In the genomic region with DNA sequence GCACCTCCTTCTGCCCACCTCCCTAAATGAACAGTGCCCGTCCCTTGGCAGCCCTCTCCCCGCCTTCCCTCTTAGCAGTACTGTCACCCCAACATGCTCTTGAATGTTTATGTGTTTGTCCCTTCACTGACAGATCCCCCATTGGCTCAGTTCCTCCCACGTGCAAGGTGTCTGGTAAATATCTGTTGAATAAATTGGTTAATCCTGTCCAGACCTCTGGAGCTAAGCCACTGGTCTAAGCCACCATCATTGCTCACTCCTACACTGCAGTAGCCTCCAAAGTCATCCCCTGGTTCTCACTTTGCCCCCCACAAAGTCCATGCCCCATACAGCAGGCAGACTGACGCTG, we compare ENCODE assay signal across 22 cellular contexts.
"Had no signal": no experiment of that assay in that cellular context is flagged by ENCODE, and none has a peak within 500 bp of the region (broad histone marks: within the 10 kb centered on the region; RNA-seq: fewer than 3 reads in every experiment).

No MANE protein-coding gene starts in this region.

- H3K27ac Mint-ChIP-seq: activated CD8-positive, alpha-beta T cell treated with anti-CD3 and anti-CD28 coated beads for 36 hours; activated naive CD4-positive, alpha-beta T cell treated with anti-CD3 and anti-CD28 coated beads, Interleukin-2, amount 50 U/mL, for 24 hours; activated naive CD8-positive, alpha-beta T cell treated with anti-CD3 and anti-CD28 coated beads, Interleukin-2, amount 10 ng/mL, durations not matched to agents 7 days and 5 days; activated T-cell treated with anti-CD3 and anti-CD28 coated beads, Interleukin-2, amount 50 U/mL, for 24 hours; activated T-helper 2 cell treated with anti-CD3 and anti-CD28 coated beads, Interferon-gamma antibody, Interleukin-2, Interleukin-4, amounts not matched to agents 10 μg/mL and 5 μg/mL and 100 μg/mL, durations not matched to agents 14 hours and 24 hours and 36 hours had no signal

- H3K4me3 Mint-ChIP-seq: activated CD8-positive, alpha-beta T cell treated with anti-CD3 and anti-CD28 coated beads for 36 hours; activated naive CD4-positive, alpha-beta T cell treated with anti-CD3 and anti-CD28 coated beads, Interleukin-2, amount 50 U/mL, for 24 hours; activated naive CD8-positive, alpha-beta T cell treated with anti-CD3 and anti-CD28 coated beads, Interleukin-2, amount 10 ng/mL, durations not matched to agents 7 days and 5 days; activated T-cell treated with anti-CD3 and anti-CD28 coated beads, Interleukin-2, amount 50 U/mL, for 24 hours had no signal

- H3K36me3 ChIP-seq: ascending aorta, MG63, SJCRH30, WERI-Rb-1 had no signal

- H3K4me1 Mint-ChIP-seq: activated naive CD4-positive, alpha-beta T cell treated with anti-CD3 and anti-CD28 coated beads, Interleukin-2, amount 50 U/mL, for 24 hours had no signal

- H3K9me3 Mint-ChIP-seq: activated naive CD4-positive, alpha-beta T cell treated with anti-CD3 and anti-CD28 coated beads, Interleukin-2, amount 50 U/mL, for 24 hours had no signal

- H3K36me3 Mint-ChIP-seq: activated naive CD4-positive, alpha-beta T cell treated with anti-CD3 and anti-CD28 coated beads, Interleukin-2, amount 50 U/mL, for 24 hours; activated naive CD8-positive, alpha-beta T cell treated with anti-CD3 and anti-CD28 coated beads, Interleukin-2, amount 10 ng/mL, durations not matched to agents 7 days and 5 days had no signal

- H3K27ac ChIP-seq: ascending aorta, RWPE1, SJCRH30, SK-N-MC, WERI-Rb-1 had no signal

- H3K4me3 ChIP-seq: ascending aorta, MG63, SJCRH30, SK-N-MC had no signal

- H3K4me1 ChIP-seq: ascending aorta, SJCRH30 had no signal

- ATAC-seq: activated CD8-positive, alpha-beta T cell treated with anti-CD3 and anti-CD28 coated beads for 36 hours had no signal

- DNase-seq: activated CD4-positive, alpha-beta T cell treated with anti-CD3 and anti-CD28 coated beads for 1 hour; activated CD4-positive, CD25-positive, alpha-beta regulatory T cell; activated CD8-positive, alpha-beta T cell treated with anti-CD3 and anti-CD28 coated beads for 36 hours; activated gamma-delta T cell; activated naive CD4-positive, alpha-beta T cell treated with Interleukin-2 at 50 U/mL for 16 hours; activated naive CD8-positive, alpha-beta T cell treated with anti-CD3 and anti-CD28 coated beads, Interleukin-2, amount 10 ng/mL, durations not matched to agents 7 days and 5 days; activated T-cell treated with anti-CD3 and anti-CD28 coated beads, Interleukin-2, amount 50 U/mL, for 24 hours; NCI-H1048; NCI-H1436; NCI-H2081 treated with DMSO at 0.1 percent for 48 hours; NCI-H446 treated with DMSO at 0.1 percent for 48 hours; T-helper 1 cell; T-helper 2 cell; T-helper 9 cell had no signal

- H3K27me3 ChIP-seq: ascending aorta, MG63 had no signal

- H3K9me3 ChIP-seq: ascending aorta, MG63, SJCRH30 had no signal
